In the genomic region with DNA sequence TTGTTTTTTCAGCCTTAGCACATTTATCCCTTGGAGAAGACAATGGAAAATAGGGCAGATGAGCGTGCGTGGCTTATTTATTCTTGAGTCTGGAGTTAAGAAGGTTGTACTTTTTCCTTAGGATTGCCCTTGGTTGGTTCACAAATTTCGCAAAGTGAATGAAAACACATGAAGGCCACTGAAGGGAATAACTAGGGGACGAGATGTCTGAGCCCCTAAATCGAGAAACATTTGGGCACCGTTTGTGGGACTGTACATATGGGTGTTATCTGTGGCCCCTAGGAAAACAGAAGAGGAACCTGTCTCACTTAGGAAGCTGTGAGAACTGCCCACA, we compare ENCODE assay signal across 8 cellular contexts. TPM values are rescaled to one million over a fixed set of nuclear protein-coding genes. Genes with fewer than 3 reads are reported as not detected.
A peak's percentile ranks its signal among the peaks of the same experiment; 100 is the strongest.
DNase-seq lines count a peak whose midpoint lies in the region; ATAC-seq, FAIRE-seq and TF ChIP-seq lines count a peak whose summit lies in the region.

No MANE protein-coding gene starts in this region.

- peaks cover 26% of the 10 kb centered on the region for H3K4me1 Mint-ChIP-seq in GM23338
- peaks cover 44% of the 10 kb centered on the region for H3K4me1 Mint-ChIP-seq in activated naive CD8-positive, alpha-beta T cell (ENCODE audit: low read depth)
- peaks cover 29% of the 10 kb centered on the region for H3K4me1 Mint-ChIP-seq in memory B cell

- H3K9me2 ChIP-seq in GM23338 (ENCODE audit: insufficient read depth): no peaks in the 10 kb centered on the region

- H3F3A ChIP-seq in GM23338 (replicated peaks; ENCODE audit: low read depth): peaks cover 9% of the 10 kb centered on the region; the same call in 1 of the 2 replicates

- no peak overlapping the region; the same call in 1 of the 2 replicates for H3K27ac Mint-ChIP-seq in GM23338
- H3K27ac Mint-ChIP-seq in activated naive CD8-positive, alpha-beta T cell: peak overlapping the region; percentile 95
- no peak overlapping the region for H3K27ac Mint-ChIP-seq in memory B cell

- no peaks in the 10 kb centered on the region for H3K36me3 ChIP-seq in GM23338 (ENCODE audit: insufficient read depth)

- TF ChIP-seq EP300 in A549 (IDR thresholded peaks at IDR 0.05): no peak

- DNase-seq in A549 (ENCODE audit: low read depth in 1 of 2, low spot score in 1 of 2) (no peak), GM23338 (ENCODE audit: low spot score) (no peak), memory B cell (ENCODE audit: low spot score in 2 of 2) (no peak), HK-2 (ENCODE audit: unreplicated experiment) (no peak), SKM-1 (lab: John Stamatoyannopoulos, UW; ENCODE audit: unreplicated experiment) (no peak)

- TF ChIP-seq RAD21 in A549 (conservative IDR thresholded peaks at IDR 0.05 in 1 of 2, IDR thresholded peaks at IDR 0.05 in 1 of 2): no peak

- no peaks in the 10 kb centered on the region; the same call in 2 of the 3 replicates for H3K36me3 Mint-ChIP-seq in GM23338 (ENCODE audit: low read depth)
- H3K36me3 Mint-ChIP-seq in activated naive CD8-positive, alpha-beta T cell: no peaks in the 10 kb centered on the region
- H3K36me3 Mint-ChIP-seq in memory B cell: no peaks in the 10 kb centered on the region

- H2AFZ ChIP-seq in GM23338: peak overlapping the region; percentile 90

- peak overlapping the region in 1 of 2 experiments; percentile 15; a peak in 1 of 6 replicates for H3K27ac ChIP-seq in A549
- H3K27ac ChIP-seq in GM23338 (ENCODE audit: low read depth): no peak overlapping the region

- H3K4me3 Mint-ChIP-seq in GM23338 (peak overlapping the region; percentile 94), memory B cell (peak overlapping the region; percentile 75)
- peak overlapping the region; percentile 83 for H3K4me3 Mint-ChIP-seq in activated naive CD8-positive, alpha-beta T cell

- CTCF ChIA-PET in A549 (lab: Yijun Ruan, JAX): interaction anchor here (1.0 kb wide), 1 partner anchor 73 kb away, joined by 5 read pairs; no protein-coding TSS in a partner anchor

- no peaks in the 10 kb centered on the region for H3K79me2 ChIP-seq in GM23338 (replicated peaks; ENCODE audit: insufficient read depth)

- H3K9me3 Mint-ChIP-seq in GM23338 (peaks cover 15% of the 10 kb centered on the region; the same call in 2 of the 3 replicates), memory B cell (no peaks in the 10 kb centered on the region)
- H3K9me3 Mint-ChIP-seq in activated naive CD8-positive, alpha-beta T cell (ENCODE audit: low read depth): peaks cover 4% of the 10 kb centered on the region

- 13% methylated on average over 6 of the region's 6 CpGs for WGBS in A549 (ENCODE audit: missing lambda C conversion rate)

- no peaks in the 10 kb centered on the region for H4K20me1 ChIP-seq in GM23338 (replicated peaks; ENCODE audit: insufficient read depth)

- H3K9me3 ChIP-seq in A549: no peaks in the 10 kb centered on the region

- H3K4me1 ChIP-seq in A549: peaks cover 19% of the 10 kb centered on the region
- H3K4me1 ChIP-seq in GM23338 (ENCODE audit: insufficient read depth): peaks cover 12% of the 10 kb centered on the region

- peak overlapping the region; percentile 75 for H3K4me2 ChIP-seq in A549
- peak overlapping the region; percentile 83 for H3K4me2 ChIP-seq in GM23338

- POLR2A ChIA-PET in A549 (lab: Yijun Ruan, JAX): interaction anchor here (1.0 kb wide), 1 partner anchor 19 kb away, joined by 5 read pairs; the partner anchor contains the start of gene TRIM27

- peaks cover 26% of the 10 kb centered on the region for H3K27me3 Mint-ChIP-seq in GM23338 (ENCODE audit: insufficient read depth, low read depth, poor library complexity)
- H3K27me3 Mint-ChIP-seq in activated naive CD8-positive, alpha-beta T cell: no peaks in the 10 kb centered on the region
- H3K27me3 Mint-ChIP-seq in memory B cell: peaks cover 2% of the 10 kb centered on the region

- no peaks in the 10 kb centered on the region for H3K27me3 ChIP-seq in GM23338 (ENCODE audit: insufficient read depth)

- TF ChIP-seq POLR2A in A549 (IDR thresholded peaks at IDR 0.05; ENCODE audit: low read length): no peak

- TF ChIP-seq CTCF in A549 (IDR thresholded peaks at IDR 0.05) (no peak), GM23338 (conservative IDR thresholded peaks at IDR 0.05; ENCODE audit: low read depth in 2 of 2) (no peak)

- ATAC-seq in A549 (peak in 1 of 2 experiments; percentile 4; a peak in 1 of 6 replicates), GM23338 (no peak), memory B cell (ENCODE audit: low read depth) (no peak), HG03457 (IDR thresholded peaks at IDR 0.05; ENCODE audit: unreplicated experiment) (no peak), GM18868 (IDR thresholded peaks at IDR 0.05; ENCODE audit: unreplicated experiment) (no peak)

- H3K4me3 ChIP-seq in A549: peak overlapping the region; percentile 73
- H3K4me3 ChIP-seq in GM23338: peak overlapping the region; percentile 87

- FAIRE-seq in A549 (lab: Jason Lieb, UNC): no peak

TF ChIP-seq in A549, 52 proteins besides CTCF, POLR2A, EP300 and RAD21:
- no peak for TF ChIP-seq GATA3 (IDR thresholded peaks at IDR 0.05; ENCODE audit: borderline replicate concordance)
- TF ChIP-seq POLR2AphosphoS2 (conservative IDR thresholded peaks at IDR 0.05; ENCODE audit: low read length): no peak
- no peak for TF ChIP-seq NFE2L2 (conservative IDR thresholded peaks at IDR 0.05; ENCODE audit: low read length)
- no peak for TF ChIP-seq SMC3 (IDR thresholded peaks at IDR 0.05)
- no peak for TF ChIP-seq NR3C1 (IDR thresholded peaks at IDR 0.05)
- no peak for TF ChIP-seq HOXB13 (CRISPR knock-in tag; IDR thresholded peaks at IDR 0.05; ENCODE audit: low read depth)
- TF ChIP-seq SREBF2 (IDR thresholded peaks at IDR 0.05): no peak

TF ChIP-seq in GM23338, 12 proteins besides CTCF, POLR2A, EP300 and RAD21 (continues in another document):
- TF ChIP-seq, protein P1, sequence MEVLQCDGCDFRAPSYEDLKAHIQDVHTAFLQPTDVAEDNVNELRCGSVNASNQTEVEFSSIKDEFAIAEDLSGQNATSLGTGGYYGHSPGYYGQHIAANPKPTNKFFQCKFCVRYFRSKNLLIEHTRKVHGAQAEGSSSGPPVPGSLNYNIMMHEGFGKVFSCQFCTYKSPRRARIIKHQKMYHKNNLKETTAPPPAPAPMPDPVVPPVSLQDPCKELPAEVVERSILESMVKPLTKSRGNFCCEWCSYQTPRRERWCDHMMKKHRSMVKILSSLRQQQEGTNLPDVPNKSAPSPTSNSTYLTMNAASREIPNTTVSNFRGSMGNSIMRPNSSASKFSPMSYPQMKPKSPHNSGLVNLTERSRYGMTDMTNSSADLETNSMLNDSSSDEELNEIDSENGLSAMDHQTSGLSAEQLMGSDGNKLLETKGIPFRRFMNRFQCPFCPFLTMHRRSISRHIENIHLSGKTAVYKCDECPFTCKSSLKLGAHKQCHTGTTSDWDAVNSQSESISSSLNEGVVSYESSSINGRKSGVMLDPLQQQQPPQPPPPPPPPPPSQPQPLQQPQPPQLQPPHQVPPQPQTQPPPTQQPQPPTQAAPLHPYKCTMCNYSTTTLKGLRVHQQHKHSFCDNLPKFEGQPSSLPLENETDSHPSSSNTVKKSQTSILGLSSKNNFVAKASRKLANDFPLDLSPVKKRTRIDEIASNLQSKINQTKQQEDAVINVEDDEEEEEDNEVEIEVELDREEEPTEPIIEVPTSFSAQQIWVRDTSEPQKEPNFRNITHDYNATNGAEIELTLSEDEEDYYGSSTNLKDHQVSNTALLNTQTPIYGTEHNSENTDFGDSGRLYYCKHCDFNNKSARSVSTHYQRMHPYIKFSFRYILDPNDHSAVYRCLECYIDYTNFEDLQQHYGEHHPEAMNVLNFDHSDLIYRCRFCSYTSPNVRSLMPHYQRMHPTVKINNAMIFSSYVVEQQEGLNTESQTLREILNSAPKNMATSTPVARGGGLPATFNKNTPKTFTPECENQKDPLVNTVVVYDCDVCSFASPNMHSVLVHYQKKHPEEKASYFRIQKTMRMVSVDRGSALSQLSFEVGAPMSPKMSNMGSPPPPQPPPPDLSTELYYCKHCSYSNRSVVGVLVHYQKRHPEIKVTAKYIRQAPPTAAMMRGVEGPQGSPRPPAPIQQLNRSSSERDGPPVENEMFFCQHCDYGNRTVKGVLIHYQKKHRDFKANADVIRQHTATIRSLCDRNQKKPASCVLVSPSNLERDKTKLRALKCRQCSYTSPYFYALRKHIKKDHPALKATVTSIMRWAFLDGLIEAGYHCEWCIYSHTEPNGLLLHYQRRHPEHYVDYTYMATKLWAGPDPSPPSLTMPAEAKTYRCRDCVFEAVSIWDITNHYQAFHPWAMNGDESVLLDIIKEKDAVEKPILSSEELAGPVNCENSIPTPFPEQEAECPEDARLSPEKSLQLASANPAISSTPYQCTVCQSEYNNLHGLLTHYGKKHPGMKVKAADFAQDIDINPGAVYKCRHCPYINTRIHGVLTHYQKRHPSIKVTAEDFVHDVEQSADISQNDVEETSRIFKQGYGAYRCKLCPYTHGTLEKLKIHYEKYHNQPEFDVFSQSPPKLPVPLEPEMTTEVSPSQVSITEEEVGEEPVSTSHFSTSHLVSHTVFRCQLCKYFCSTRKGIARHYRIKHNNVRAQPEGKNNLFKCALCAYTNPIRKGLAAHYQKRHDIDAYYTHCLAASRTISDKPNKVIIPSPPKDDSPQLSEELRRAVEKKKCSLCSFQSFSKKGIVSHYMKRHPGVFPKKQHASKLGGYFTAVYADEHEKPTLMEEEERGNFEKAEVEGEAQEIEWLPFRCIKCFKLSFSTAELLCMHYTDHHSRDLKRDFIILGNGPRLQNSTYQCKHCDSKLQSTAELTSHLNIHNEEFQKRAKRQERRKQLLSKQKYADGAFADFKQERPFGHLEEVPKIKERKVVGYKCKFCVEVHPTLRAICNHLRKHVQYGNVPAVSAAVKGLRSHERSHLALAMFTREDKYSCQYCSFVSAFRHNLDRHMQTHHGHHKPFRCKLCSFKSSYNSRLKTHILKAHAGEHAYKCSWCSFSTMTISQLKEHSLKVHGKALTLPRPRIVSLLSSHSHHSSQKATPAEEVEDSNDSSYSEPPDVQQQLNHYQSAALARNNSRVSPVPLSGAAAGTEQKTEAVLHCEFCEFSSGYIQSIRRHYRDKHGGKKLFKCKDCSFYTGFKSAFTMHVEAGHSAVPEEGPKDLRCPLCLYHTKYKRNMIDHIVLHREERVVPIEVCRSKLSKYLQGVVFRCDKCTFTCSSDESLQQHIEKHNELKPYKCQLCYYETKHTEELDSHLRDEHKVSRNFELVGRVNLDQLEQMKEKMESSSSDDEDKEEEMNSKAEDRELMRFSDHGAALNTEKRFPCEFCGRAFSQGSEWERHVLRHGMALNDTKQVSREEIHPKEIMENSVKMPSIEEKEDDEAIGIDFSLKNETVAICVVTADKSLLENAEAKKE (CRISPR knock-in tag; IDR thresholded peaks at IDR 0.05): no peak
- TF ChIP-seq EZH2phosphoT487 (IDR thresholded peaks at IDR 0.05; ENCODE audit: unreplicated experiment) (no peak), STAT1 (IDR thresholded peaks at IDR 0.05; ENCODE audit: unreplicated experiment) (no peak), POLR2AphosphoS5 (IDR thresholded peaks at IDR 0.05; ENCODE audit: low read depth) (no peak)

RNA-seq across cellular contexts. Expression of gene TRIM27, which starts 19.4 kb away (rescaled TPM):
- polyA plus RNA-seq in A549 (2011; rRNA removed) (50.1 and 51.4 TPM in 2 replicates), A549 (2017; fragmentation: RNase III; extraction: RNeasy Plus Mini Kit Qiagen cat#74134 plus additional on column Dnase treatment) (26.3 to 28.5 TPM (median 27.8 TPM) in 3 replicates), GM23338 (2016; fragmentation: Nextera tagmentation; extraction: Ambion mirVana) (43.1 and 47.9 TPM in 2 replicates)
- polyA plus RNA-seq in A549 (2012; cell fraction: cytosol; rRNA removed): 19.2 and 26.4 TPM in 2 replicates
- polyA plus RNA-seq in A549 (2012; cell fraction: nucleus; rRNA removed): 36.0 and 41.4 TPM in 2 replicates
- 52.0 and 69.6 TPM in 2 replicates for polyA minus RNA-seq in A549 (2011; rRNA and poly(A)+ RNA removed)
- total RNA-seq in GM23338 (2014; rRNA removed; shearing (Covaris generic)): 98.4 and 127 TPM in 2 replicates
